ENCODE assay signal across 8 cellular contexts in genomic region chr10:29658984-29659769, GRCh38. TPM values are rescaled to one million over a fixed set of nuclear protein-coding genes. Genes with fewer than 3 reads are reported as not detected.
DNase-seq lines count a peak whose midpoint lies in the region; ATAC-seq and TF ChIP-seq lines count a peak whose summit lies in the region.

No MANE protein-coding gene starts in this region.

- peak; percentile 84 for DNase-seq in Calu3
- peak; percentile 92 for DNase-seq in HS-5 (ENCODE audit: low read depth)
- no peak for DNase-seq in activated B cell treated with CpG ODN at 0.5 μM for 24 hours
- DNase-seq in choroid plexus epithelial cell (ENCODE audit: low read depth), result peak; percentile 100
- DNase-seq in mesothelial cell of epicardium (ENCODE audit: low spot score in 2 of 2, unreplicated experiment in 2 of 2), result no peak
- DNase-seq in stimulated activated CD8-positive, alpha-beta memory T cell treated with anti-CD3 and anti-CD28 coated beads, Interleukin-7, amount 100 ng/mL, for 24 hours (ENCODE audit: low read depth), result peak; percentile 37
- DNase-seq in medulla oblongata (ENCODE audit: extremely low spot score), result no peak

- no TSS peak for BruUV-seq in Calu3 (replicated peaks; lab: Mats Ljungman, UMichigan)

- no peak overlapping the region for H3K4me3 ChIP-seq in choroid plexus epithelial cell (ENCODE audit: low read depth, low read length)

- POLR2A ChIA-PET in activated B cell treated with CpG ODN at 0.5 μM for 24 hours (lab: Charles Lee), result no interaction called here

- ATAC-seq in GM21390 (IDR thresholded peaks at IDR 0.05; ENCODE audit: unreplicated experiment) (peak; percentile 96), activated B cell treated with CpG ODN at 0.5 μM for 24 hours (ENCODE audit: low read depth) (peak; percentile 91)

- H3K9me3 Mint-ChIP-seq in Calu3 (ENCODE audit: low read depth, unreplicated experiment) (peaks cover 3% of the 10 kb centered on the region), activated B cell treated with CpG ODN at 0.5 μM for 24 hours (peaks cover 5% of the 10 kb centered on the region), mesothelial cell of epicardium (peaks cover 24% of the 10 kb centered on the region)

- CTCF ChIA-PET in Calu3 (lab: Charles Lee), result interaction anchor here (1.1 to 1.5 kb wide), 2 partner anchors 68 to 124 kb away, joined by 3 to 4 read pairs; no protein-coding TSS in a partner anchor
- CTCF ChIA-PET in activated B cell treated with CpG ODN at 0.5 μM for 24 hours (lab: Charles Lee), result no interaction called here

- intact Hi-C loops in Calu3 (cut with micrococcal nuclease; ENCODE audit: unreplicated experiment) (loop anchor here (2.0 to 5.0 kb wide), 3 partner anchors 24 to 70 kb away; partner anchors contain the start of gene SVIL), activated B cell treated with CpG ODN at 0.5 μM for 24 hours (cut with micrococcal nuclease) (no loop called here)

- peak overlapping the region; percentile 7 for H3K4me3 Mint-ChIP-seq in Calu3 (ENCODE audit: low read depth, unreplicated experiment)
- no peak overlapping the region for H3K4me3 Mint-ChIP-seq in activated B cell treated with CpG ODN at 0.5 μM for 24 hours
- peak overlapping the region; percentile 2 for H3K4me3 Mint-ChIP-seq in mesothelial cell of epicardium

- H3K36me3 Mint-ChIP-seq in Calu3 (ENCODE audit: insufficient read depth, unreplicated experiment) (peaks cover 46% of the 10 kb centered on the region), activated B cell treated with CpG ODN at 0.5 μM for 24 hours (ENCODE audit: low read depth) (no peaks in the 10 kb centered on the region), mesothelial cell of epicardium (peaks cover 46% of the 10 kb centered on the region)

- peak overlapping the region; percentile 90 for H3K27ac Mint-ChIP-seq in Calu3 (ENCODE audit: unreplicated experiment)
- no peak overlapping the region for H3K27ac Mint-ChIP-seq in activated B cell treated with CpG ODN at 0.5 μM for 24 hours
- H3K27ac Mint-ChIP-seq in mesothelial cell of epicardium, result peak overlapping the region; percentile 92

- no peak for TF ChIP-seq CTCF in Calu3 (IDR thresholded peaks at IDR 0.05; ENCODE audit: unreplicated experiment)
- TF ChIP-seq CTCF in activated B cell treated with CpG ODN at 0.5 μM for 24 hours (IDR thresholded peaks at IDR 0.05), result no peak
- peak; percentile 54 for TF ChIP-seq CTCF in choroid plexus epithelial cell (conservative IDR thresholded peaks at IDR 0.05; ENCODE audit: low read depth, low read length)
- TF ChIP-seq CTCF in mesothelial cell of epicardium (IDR thresholded peaks at IDR 0.05; ENCODE audit: unreplicated experiment), result no peak

- H3K4me1 Mint-ChIP-seq in Calu3 (ENCODE audit: low read depth, unreplicated experiment) (peaks cover 53% of the 10 kb centered on the region), activated B cell treated with CpG ODN at 0.5 μM for 24 hours (peaks cover 10% of the 10 kb centered on the region), mesothelial cell of epicardium (peaks cover 46% of the 10 kb centered on the region)

- H3K27me3 Mint-ChIP-seq in Calu3 (ENCODE audit: unreplicated experiment), result no peaks in the 10 kb centered on the region
- H3K27me3 Mint-ChIP-seq in activated B cell treated with CpG ODN at 0.5 μM for 24 hours, result peaks cover 2% of the 10 kb centered on the region
- no peaks in the 10 kb centered on the region for H3K27me3 Mint-ChIP-seq in mesothelial cell of epicardium (ENCODE audit: low read depth)

RNA-seq across cellular contexts. Expression of gene SVIL, which starts 24.4 kb away (rescaled TPM):
- total RNA-seq in Calu3 (2022) (111 and 147 TPM in 2 replicates), activated B cell treated with CpG ODN at 0.5 μM for 24 hours (0.62 and 1.9 TPM in 2 replicates), mesothelial cell of epicardium (281 to 302 TPM (median 293 TPM) in 3 replicates)

Comparison
In these comparisons a context has a peak if more than half of its experiments do, and no peak if none do; other contexts are left out.
1. DNase-seq: peak in Calu3 (single experiment), HS-5 (single experiment), choroid plexus epithelial cell (single experiment) and stimulated activated CD8-positive, alpha-beta memory T cell treated with anti-CD3 and anti-CD28 coated beads, Interleukin-7, amount 100 ng/mL, for 24 hours (single experiment); none in activated B cell treated with CpG ODN at 0.5 μM for 24 hours (single experiment), mesothelial cell of epicardium (0 of 2) and medulla oblongata (single experiment).
2. RNA of gene SVIL, which starts 24.4 kb away (total RNA-seq): 281 to 302 TPM in mesothelial cell of epicardium and 111 to 147 TPM in Calu3; 0.62 to 1.9 TPM in activated B cell treated with CpG ODN at 0.5 μM for 24 hours; every median in the first group is over 10 times any median in the second.